In genomic region chr19:8361921-8362793, GRCh38 we compare ENCODE assay signal across 8 cellular contexts. TPM values are rescaled to one million over a fixed set of nuclear protein-coding genes. Genes with fewer than 3 reads are reported as not detected.
A peak's percentile ranks its signal among the peaks of the same experiment; 100 is the strongest.
DNase-seq lines count a peak whose midpoint lies in the region; ATAC-seq and TF ChIP-seq lines count a peak whose summit lies in the region.

No MANE protein-coding gene starts in this region.

- H3K4me3 Mint-ChIP-seq in activated T-helper 2 cell treated with anti-CD3 and anti-CD28 coated beads, Interferon-gamma antibody, Interleukin-2, Interleukin-4, amounts not matched to agents 10 μg/mL and 5 μg/mL and 100 μg/mL, durations not matched to agents 14 hours and 24 hours and 36 hours (ENCODE audit: low read depth), result peak overlapping the region; percentile 49
- no peak overlapping the region for H3K4me3 Mint-ChIP-seq in T-helper 17 cell

- intact Hi-C loops in activated T-helper 2 cell treated with anti-CD3 and anti-CD28 coated beads, Interferon-gamma antibody, Interleukin-2, Interleukin-4, amounts not matched to agents 10 μg/mL and 5 μg/mL and 100 μg/mL, durations not matched to agents 14 hours and 24 hours and 36 hours (cut with micrococcal nuclease), result loop anchor here (5.0 kb wide), 1 partner anchor 145 kb away; no protein-coding TSS in a partner anchor
- intact Hi-C loops in Right ventricle myocardium inferior (cut with DNase I), result loop anchor here (1.0 kb wide), 1 partner anchor 28 kb away; the partner anchor contains the start of gene RAB11B
- intact Hi-C loops in psoas muscle (cut with DNase I), result loop anchor here (2.0 to 5.0 kb wide), 2 partner anchors 29 to 85 kb away; partner anchors contain the start of gene RAB11B (in 2 of the 2)

- H3K4me1 Mint-ChIP-seq in activated T-helper 2 cell treated with anti-CD3 and anti-CD28 coated beads, Interferon-gamma antibody, Interleukin-2, Interleukin-4, amounts not matched to agents 10 μg/mL and 5 μg/mL and 100 μg/mL, durations not matched to agents 14 hours and 24 hours and 36 hours (ENCODE audit: low read depth), result peaks cover 14% of the 10 kb centered on the region
- peaks cover 8% of the 10 kb centered on the region for H3K4me1 Mint-ChIP-seq in T-helper 17 cell

- DNase-seq in DMS 273 (lab: John Stamatoyannopoulos, UW; ENCODE audit: unreplicated experiment) (peak; percentile 96), NCI-H1092 (lab: John Stamatoyannopoulos, UW) (peak; percentile 48), Right ventricle myocardium inferior (ENCODE audit: missing footprints) (peak; percentile 95), psoas muscle (peak; percentile 97 to 98), T-helper 17 cell (no peak)
- DNase-seq in activated T-helper 2 cell treated with anti-CD3 and anti-CD28 coated beads, Interferon-gamma antibody, Interleukin-2, Interleukin-4, amounts not matched to agents 10 μg/mL and 5 μg/mL and 100 μg/mL, durations not matched to agents 14 hours and 24 hours and 36 hours (ENCODE audit: low spot score), result no peak

- no peaks in the 10 kb centered on the region for H3K9me3 Mint-ChIP-seq in activated T-helper 2 cell treated with anti-CD3 and anti-CD28 coated beads, Interferon-gamma antibody, Interleukin-2, Interleukin-4, amounts not matched to agents 10 μg/mL and 5 μg/mL and 100 μg/mL, durations not matched to agents 14 hours and 24 hours and 36 hours

- no peaks in the 10 kb centered on the region for H3K27me3 ChIP-seq in psoas muscle (ENCODE audit: insufficient read depth in 3 of 3, low read length in 2 of 3)

- peak overlapping the region; percentile 93 for H3K27ac ChIP-seq in psoas muscle

- no peaks in the 10 kb centered on the region for H3K9me3 ChIP-seq in psoas muscle
- no peaks in the 10 kb centered on the region for H3K9me3 ChIP-seq in T-helper 17 cell (ENCODE audit: control insufficient read depth, low read length, poor library complexity, severe bottlenecking)

- ATAC-seq in Right ventricle myocardium inferior (peak; percentile 76), psoas muscle (peak; percentile 76 to 84 (median 82)), T-helper 17 cell (no peak), HG03095 (IDR thresholded peaks at IDR 0.05; ENCODE audit: unreplicated experiment) (no peak), HG02642 (IDR thresholded peaks at IDR 0.05; ENCODE audit: poor library complexity, unreplicated experiment) (no peak)

- peak overlapping the region; percentile 15 for H3K27ac Mint-ChIP-seq in activated T-helper 2 cell treated with anti-CD3 and anti-CD28 coated beads, Interferon-gamma antibody, Interleukin-2, Interleukin-4, amounts not matched to agents 10 μg/mL and 5 μg/mL and 100 μg/mL, durations not matched to agents 14 hours and 24 hours and 36 hours
- H3K27ac Mint-ChIP-seq in T-helper 17 cell, result no peak overlapping the region

- no peak for TF ChIP-seq CTCF in psoas muscle (IDR thresholded peaks at IDR 0.05)

- no peaks in the 10 kb centered on the region for H3K36me3 Mint-ChIP-seq in activated T-helper 2 cell treated with anti-CD3 and anti-CD28 coated beads, Interferon-gamma antibody, Interleukin-2, Interleukin-4, amounts not matched to agents 10 μg/mL and 5 μg/mL and 100 μg/mL, durations not matched to agents 14 hours and 24 hours and 36 hours (ENCODE audit: low read depth)
- H3K36me3 Mint-ChIP-seq in T-helper 17 cell (ENCODE audit: low read depth), result peaks cover 3% of the 10 kb centered on the region

- peaks cover 0 to 4% of the 10 kb centered on the region in 2 donors for H3K36me3 ChIP-seq in psoas muscle (ENCODE audit: insufficient read depth in 1 of 2, low read depth in 1 of 2)

- H3K4me1 ChIP-seq in psoas muscle, result peaks cover 40% of the 10 kb centered on the region

- peaks cover 12% of the 10 kb centered on the region for H3K27me3 Mint-ChIP-seq in activated T-helper 2 cell treated with anti-CD3 and anti-CD28 coated beads, Interferon-gamma antibody, Interleukin-2, Interleukin-4, amounts not matched to agents 10 μg/mL and 5 μg/mL and 100 μg/mL, durations not matched to agents 14 hours and 24 hours and 36 hours (ENCODE audit: low read depth)
- peaks cover 22% of the 10 kb centered on the region for H3K27me3 Mint-ChIP-seq in T-helper 17 cell

- WGBS in psoas muscle, 3 donors, result 8 to 17% (median 10%) methylated on average over 12 of the region's 12 CpGs

- peak overlapping the region; percentile 84 for H3K4me3 ChIP-seq in psoas muscle

RNA-seq across cellular contexts. Expression of gene ANGPTL4, which starts 1.8 kb away (rescaled TPM):
- total RNA-seq in activated T-helper 2 cell treated with anti-CD3 and anti-CD28 coated beads, Interferon-gamma antibody, Interleukin-2, Interleukin-4, amounts not matched to agents 10 μg/mL and 5 μg/mL and 100 μg/mL, durations not matched to agents 14 hours and 24 hours and 36 hours, result 7.1 and 7.4 TPM in 2 replicates
- total RNA-seq in Right ventricle myocardium inferior, result 24.6 TPM
- 100 to 1,000 TPM in 1 of 4 donors, 10 to 100 TPM in 3; 10.7 to 118 (median 44.7) TPM for total RNA-seq in psoas muscle
- 100 to 1,000 TPM in 1 of 3 donors, 10 to 100 TPM in 2; 17.2 to 235 (median 19.1) TPM for polyA plus RNA-seq in psoas muscle
- total RNA-seq in T-helper 17 cell, result not detected

RNA-seq across cellular contexts. Expression of gene KANK3, which starts 19.1 kb away (rescaled TPM):
- 0.89 and 1.7 TPM in 2 replicates for total RNA-seq in activated T-helper 2 cell treated with anti-CD3 and anti-CD28 coated beads, Interferon-gamma antibody, Interleukin-2, Interleukin-4, amounts not matched to agents 10 μg/mL and 5 μg/mL and 100 μg/mL, durations not matched to agents 14 hours and 24 hours and 36 hours
- total RNA-seq in Right ventricle myocardium inferior (20.5 TPM), psoas muscle (10 to 100 TPM in 2 of 4 donors, 1 to 10 TPM in 2; 7.1 to 14.2 (median 9.7) TPM), T-helper 17 cell (1 to 10 TPM; 2.6 to 2.9 TPM)
- polyA plus RNA-seq in psoas muscle, result 1 to 10 TPM; 5.1 to 9.4 (median 7.7) TPM

RNA-seq across cellular contexts. Expression of gene RAB11B, which starts 28.0 kb away (rescaled TPM):
- total RNA-seq in activated T-helper 2 cell treated with anti-CD3 and anti-CD28 coated beads, Interferon-gamma antibody, Interleukin-2, Interleukin-4, amounts not matched to agents 10 μg/mL and 5 μg/mL and 100 μg/mL, durations not matched to agents 14 hours and 24 hours and 36 hours, result 85.9 and 86.1 TPM in 2 replicates
- 144 TPM for total RNA-seq in Right ventricle myocardium inferior
- 100 to 1,000 TPM in 1 of 4 donors, 10 to 100 TPM in 3; 77.1 to 130 (median 82.2) TPM for total RNA-seq in psoas muscle
- polyA plus RNA-seq in psoas muscle, result 10 to 100 TPM; 43.9 to 59.9 (median 56.9) TPM
- total RNA-seq in T-helper 17 cell, result 10 to 100 TPM; 81.6 to 90.1 TPM

RNA-seq across cellular contexts. Expression of gene RPS28, which starts 40.9 kb away (rescaled TPM):
- total RNA-seq in activated T-helper 2 cell treated with anti-CD3 and anti-CD28 coated beads, Interferon-gamma antibody, Interleukin-2, Interleukin-4, amounts not matched to agents 10 μg/mL and 5 μg/mL and 100 μg/mL, durations not matched to agents 14 hours and 24 hours and 36 hours, result 1,945 and 1,967 TPM in 2 replicates
- total RNA-seq in Right ventricle myocardium inferior, result 1,212 TPM
- total RNA-seq in psoas muscle, result 1,000 to 10,000 TPM in 2 of 4 donors, 100 to 1,000 TPM in 2; 947 to 1,442 (median 1,003) TPM
- 100 to 1,000 TPM; 431 to 717 (median 657) TPM for polyA plus RNA-seq in psoas muscle
- total RNA-seq in T-helper 17 cell, result 1,000 to 10,000 TPM; 3,190 to 3,198 TPM

RNA-seq across cellular contexts. Expression of gene NDUFA7, which starts 41.0 kb away (rescaled TPM):
- 48.6 and 54.5 TPM in 2 replicates for total RNA-seq in activated T-helper 2 cell treated with anti-CD3 and anti-CD28 coated beads, Interferon-gamma antibody, Interleukin-2, Interleukin-4, amounts not matched to agents 10 μg/mL and 5 μg/mL and 100 μg/mL, durations not matched to agents 14 hours and 24 hours and 36 hours
- total RNA-seq in Right ventricle myocardium inferior, result 129 TPM
- 100 to 1,000 TPM in 3 of 4 donors, 10 to 100 TPM in 1; 76.8 to 150 (median 109) TPM for total RNA-seq in psoas muscle
- 100 to 1,000 TPM; 211 to 271 (median 243) TPM for polyA plus RNA-seq in psoas muscle
- 10 to 100 TPM; 24.4 to 31.9 TPM for total RNA-seq in T-helper 17 cell

Comparison
In these comparisons a context has a peak if more than half of its experiments do, and no peak if none do; other contexts are left out.
1. DNase-seq: peak in DMS 273 (single experiment), NCI-H1092 (single experiment), Right ventricle myocardium inferior (single experiment) and psoas muscle (2 of 2); none in activated T-helper 2 cell treated with anti-CD3 and anti-CD28 coated beads, Interferon-gamma antibody, Interleukin-2, Interleukin-4, amounts not matched to agents 10 μg/mL and 5 μg/mL and 100 μg/mL, durations not matched to agents 14 hours and 24 hours and 36 hours (single experiment) and T-helper 17 cell (0 of 3).
2. ATAC-seq: peak in Right ventricle myocardium inferior (single experiment) and psoas muscle (4 of 4); none in T-helper 17 cell (single experiment), HG03095 (single experiment) and HG02642 (single experiment).